ENCODE assay signal across 8 cellular contexts in the genomic region with DNA sequence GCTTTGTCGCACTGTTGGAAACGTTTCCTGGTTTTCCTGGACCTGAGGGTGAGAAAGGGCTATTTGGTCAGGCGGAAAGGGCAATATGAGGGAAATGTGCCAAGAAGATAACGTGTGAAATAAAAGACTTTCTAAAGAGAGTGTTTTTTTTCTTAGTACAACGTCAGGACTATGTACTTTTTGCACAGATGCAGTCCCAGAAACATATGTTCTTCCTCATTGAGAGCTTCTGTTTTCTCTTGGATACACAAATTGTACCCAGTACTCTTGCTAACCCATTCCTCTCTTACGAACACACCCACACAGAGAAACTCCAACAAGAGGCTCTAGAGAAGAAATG. TPM values are rescaled to one million over a fixed set of nuclear protein-coding genes. Genes with fewer than 3 reads are reported as not detected.
DNase-seq lines count a peak whose midpoint lies in the region; ATAC-seq and TF ChIP-seq lines count a peak whose summit lies in the region.

No MANE protein-coding gene starts in this region.

- H3K9ac ChIP-seq in liver (ENCODE audit: low read depth in 1 of 2, low read length in 2 of 2) = no peak overlapping the region

- no peaks in the 10 kb centered on the region for H3K27me3 ChIP-seq in liver (ENCODE audit: control insufficient read depth in 4 of 4, insufficient read depth in 4 of 4, low read length in 3 of 4)
- H3K27me3 ChIP-seq in suprapubic skin = no peaks in the 10 kb centered on the region

- no peak for DNase-seq in activated CD8-positive, alpha-beta memory T cell treated with anti-CD3 and anti-CD28 coated beads, Interleukin-2, amount 10 ng/mL, durations not matched to agents 7 days and 5 days
- DNase-seq in activated CD8-positive, alpha-beta memory T cell treated with anti-CD3 and anti-CD28 coated beads, Interleukin-2, amount 50 U/mL, for 48 hours = no peak
- no peak for DNase-seq in astrocyte of the cerebellum (ENCODE audit: low read depth)
- no peak for DNase-seq in suprapubic skin (ENCODE audit: low spot score in 2 of 2)
- DNase-seq in DMS114 treated with DMSO at 0.1 percent for 48 hours (lab: John Stamatoyannopoulos, UW; ENCODE audit: unreplicated experiment) = no peak
- no peak for DNase-seq in DMS 273 treated with DMSO at 0.1 percent for 48 hours (lab: John Stamatoyannopoulos, UW)

- CTCF ChIA-PET in activated CD8-positive, alpha-beta memory T cell treated with anti-CD3 and anti-CD28 coated beads, Interleukin-2, amount 10 ng/mL, durations not matched to agents 7 days and 5 days (lab: Charles Lee) = no interaction called here

- peaks cover 11% of the 10 kb centered on the region for H3K4me1 Mint-ChIP-seq in activated CD8-positive, alpha-beta memory T cell treated with anti-CD3 and anti-CD28 coated beads, Interleukin-2, amount 10 ng/mL, durations not matched to agents 7 days and 5 days

- H3K4me3 Mint-ChIP-seq in activated CD8-positive, alpha-beta memory T cell treated with anti-CD3 and anti-CD28 coated beads, Interleukin-2, amount 10 ng/mL, durations not matched to agents 7 days and 5 days = peak overlapping the region; percentile 13

- no peak overlapping the region for H3K27ac Mint-ChIP-seq in activated CD8-positive, alpha-beta memory T cell treated with anti-CD3 and anti-CD28 coated beads, Interleukin-2, amount 10 ng/mL, durations not matched to agents 7 days and 5 days

- no peak for TF ChIP-seq CTCF in astrocyte of the cerebellum (IDR thresholded peaks at IDR 0.05; ENCODE audit: low read depth, low read length, missing control alignments)
- no peak for TF ChIP-seq CTCF in liver (IDR thresholded peaks at IDR 0.05; ENCODE audit: low read depth, low read length, missing input control)
- no peak for TF ChIP-seq CTCF in suprapubic skin (IDR thresholded peaks at IDR 0.05)

- H3K36me3 ChIP-seq in liver (ENCODE audit: control insufficient read depth in 4 of 4, insufficient read depth in 3 of 4, low read depth in 1 of 4, low read length in 3 of 4) = no peaks in the 10 kb centered on the region
- H3K36me3 ChIP-seq in suprapubic skin = no peaks in the 10 kb centered on the region

- 12% methylated on average over 6 of the region's 6 CpGs for WGBS in liver
- WGBS in suprapubic skin = 5% methylated on average over 6 of the region's 6 CpGs

- no peaks in the 10 kb centered on the region for H3K36me3 Mint-ChIP-seq in activated CD8-positive, alpha-beta memory T cell treated with anti-CD3 and anti-CD28 coated beads, Interleukin-2, amount 10 ng/mL, durations not matched to agents 7 days and 5 days

- no peak for ATAC-seq in activated CD8-positive, alpha-beta memory T cell treated with anti-CD3 and anti-CD28 coated beads, Interleukin-2, amount 10 ng/mL, durations not matched to agents 7 days and 5 days
- ATAC-seq in HG02885 (IDR thresholded peaks at IDR 0.05; ENCODE audit: poor library complexity, unreplicated experiment) = no peak

- H3K27me3 Mint-ChIP-seq in activated CD8-positive, alpha-beta memory T cell treated with anti-CD3 and anti-CD28 coated beads, Interleukin-2, amount 10 ng/mL, durations not matched to agents 7 days and 5 days = peaks cover 53% of the 10 kb centered on the region

- in situ Hi-C loops in astrocyte of the cerebellum (cut with HindIII; ENCODE audit: low sequenced_read_pairs) = no loop called here

- H3K4me3 ChIP-seq in astrocyte of the cerebellum (ENCODE audit: low read depth, low read length) (peak overlapping the region; percentile 53), liver (ENCODE audit: low read depth in 1 of 3, low read length in 3 of 3) (peak overlapping the region; percentile 75 to 99 (median 89)), suprapubic skin (peak overlapping the region; percentile 77)

- no peak for TF ChIP-seq POLR2A in suprapubic skin (IDR thresholded peaks at IDR 0.05)

- H3K4me1 ChIP-seq in liver (ENCODE audit: control insufficient read depth in 4 of 4, insufficient read depth in 4 of 4, low read length in 3 of 4) (peaks cover 4 to 33% (median 28%) of the 10 kb centered on the region in 4 donors), suprapubic skin (peaks cover 43% of the 10 kb centered on the region)

- no peaks in the 10 kb centered on the region for H3K9me3 ChIP-seq in liver (ENCODE audit: control insufficient read depth in 4 of 4, low read length in 3 of 4)
- H3K9me3 ChIP-seq in suprapubic skin = no peaks in the 10 kb centered on the region

- H3K27ac ChIP-seq in liver (ENCODE audit: low read depth in 1 of 2, low read length in 2 of 2) (peak overlapping the region; percentile 74 to 81), suprapubic skin (peak overlapping the region; percentile 76)

- no peak for TF ChIP-seq RAD21 in liver (IDR thresholded peaks at IDR 0.05)

- TF ChIP-seq EP300 in suprapubic skin (IDR thresholded peaks at IDR 0.05) = no peak

- H3K9me3 Mint-ChIP-seq in activated CD8-positive, alpha-beta memory T cell treated with anti-CD3 and anti-CD28 coated beads, Interleukin-2, amount 10 ng/mL, durations not matched to agents 7 days and 5 days (ENCODE audit: low read depth) = no peaks in the 10 kb centered on the region

TF ChIP-seq in liver, 16 proteins besides CTCF, POLR2A, EP300 and RAD21:
- TF ChIP-seq HNF4A (conservative IDR thresholded peaks at IDR 0.05) = peak; percentile 19 to 41
- no peak for TF ChIP-seq RXRA (IDR thresholded peaks at IDR 0.05)
- peak in 1 of 2 donors; percentile 6 for TF ChIP-seq GABPA (IDR thresholded peaks at IDR 0.05 in 1 of 2, conservative IDR thresholded peaks at IDR 0.05 in 1 of 2)
- no peak for TF ChIP-seq FOXA2 (IDR thresholded peaks at IDR 0.05)
- peak; percentile 9 for TF ChIP-seq SP1 (IDR thresholded peaks at IDR 0.05)
- no peak for TF ChIP-seq YY1 (IDR thresholded peaks at IDR 0.05)
- no peak for TF ChIP-seq TAF1 (conservative IDR thresholded peaks at IDR 0.05)
- TF ChIP-seq HNF4G (IDR thresholded peaks at IDR 0.05) = no peak

RNA-seq across cellular contexts. Expression of a gene that starts 0.7 kb away (rescaled TPM):
- total RNA-seq in activated CD8-positive, alpha-beta memory T cell treated with anti-CD3 and anti-CD28 coated beads, Interleukin-2, amount 10 ng/mL, durations not matched to agents 7 days and 5 days = not detected
- 10 to 100 TPM in 1 of 2 donors, 1 to 10 TPM in 1; 8.6 to 35.7 TPM for total RNA-seq in liver
- 10 to 100 TPM in 1 of 2 donors, 1 to 10 TPM in 1; 10.0 to 15.6 TPM for polyA plus RNA-seq in liver
- 10 to 100 TPM in 1 of 4 donors, 1 to 10 TPM in 3; 5.4 to 16.3 (median 6.0) TPM for total RNA-seq in suprapubic skin

Comparison
In these comparisons a context has a peak if more than half of its experiments do, and no peak if none do; other contexts are left out.
1. RNA of a gene that starts 0.7 kb away (total RNA-seq): 8.6 to 35.7 TPM in liver and 5.4 to 16.3 TPM in suprapubic skin; not detected in activated CD8-positive, alpha-beta memory T cell treated with anti-CD3 and anti-CD28 coated beads, Interleukin-2, amount 10 ng/mL, durations not matched to agents 7 days and 5 days; every median in the first group is over 4 times any median in the second.
2. Peak in every context shown above with its lines, with median percentiles within 50 percentile points of each other: H3K4me3 ChIP-seq.